In the genomic region with DNA sequence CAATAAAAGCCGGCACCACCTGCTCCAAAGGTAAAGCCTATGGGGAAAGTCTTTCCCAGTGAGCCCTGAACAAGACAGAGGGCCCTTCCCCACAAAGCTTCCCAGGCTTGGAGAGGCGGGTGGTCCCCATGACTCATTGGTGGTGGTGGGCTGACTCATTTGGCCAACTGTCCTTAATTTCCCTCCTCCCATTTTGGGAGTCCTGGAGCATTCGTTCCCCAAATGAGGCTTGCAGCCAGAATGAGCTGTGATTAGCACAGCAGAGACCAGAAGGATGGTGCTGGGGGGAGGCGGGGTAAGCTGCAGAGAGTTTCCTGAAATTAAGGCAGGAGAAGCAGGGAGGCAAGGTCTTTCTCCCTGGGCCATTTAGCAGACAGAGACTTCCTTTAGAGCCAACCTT, we compare ENCODE assay signal across 21 cellular contexts.
DNase-seq lines count a peak whose midpoint lies in the region; ATAC-seq and TF ChIP-seq lines count a peak whose summit lies in the region.
"Had no signal": no experiment of that assay in that cellular context is flagged by ENCODE, and none has a peak within 500 bp of the region (broad histone marks: within the 10 kb centered on the region; RNA-seq: fewer than 3 reads in every experiment).

No MANE protein-coding gene starts in this region.

- no peaks in the 10 kb centered on the region for H3K9me3 Mint-ChIP-seq in osteocyte (ENCODE audit: unreplicated experiment)
- H3K9me3 Mint-ChIP-seq: CD4-positive, CD25-positive, alpha-beta regulatory T cell; HFFc6 had no signal

- peaks cover 30% of the 10 kb centered on the region for H3K4me1 Mint-ChIP-seq in osteocyte (ENCODE audit: unreplicated experiment)
- H3K4me1 Mint-ChIP-seq: CD4-positive, CD25-positive, alpha-beta regulatory T cell had no signal

- peaks cover 61% of the 10 kb centered on the region for H3K4me1 ChIP-seq in SJSA1 (replicated peaks)
- H3K4me1 ChIP-seq: Peyer's patch had no signal

- H3K27me3 ChIP-seq in AG04450 (ENCODE audit: control insufficient read depth, insufficient read depth, low read length) (no peaks in the 10 kb centered on the region), SJSA1 (replicated peaks) (no peaks in the 10 kb centered on the region)
- H3K27me3 ChIP-seq: BE2C, Peyer's patch had no signal

- H3K27me3 Mint-ChIP-seq in osteocyte (ENCODE audit: unreplicated experiment): no peaks in the 10 kb centered on the region

- no peak overlapping the region for H3K4me3 Mint-ChIP-seq in osteocyte (ENCODE audit: unreplicated experiment)
- H3K4me3 Mint-ChIP-seq: CD4-positive, CD25-positive, alpha-beta regulatory T cell; HFFc6 had no signal

- H3K27ac ChIP-seq in AG04450 (ENCODE audit: low read depth, low read length) (peak overlapping the region; percentile 55), SJSA1 (peak overlapping the region; percentile 61)
- H3K27ac ChIP-seq: Peyer's patch, SK-N-MC had no signal

- H3K27ac Mint-ChIP-seq in osteocyte (ENCODE audit: unreplicated experiment): no peak overlapping the region
- H3K27ac Mint-ChIP-seq: CD4-positive, CD25-positive, alpha-beta regulatory T cell had no signal

- CTCF ChIA-PET in AG04450 (lab: Charles Lee): interaction anchor here (0.5 to 1.0 kb wide), 2 partner anchors 139 to 253 kb away, joined by 3 read pairs; no protein-coding TSS in a partner anchor

- no peak for DNase-seq in AG04450 (ENCODE audit: low read depth, low spot score)
- peak; percentile 65 for DNase-seq in HT1080 (ENCODE audit: low read depth)
- DNase-seq in SJSA1 (ENCODE audit: low read depth in 1 of 2, low spot score in 2 of 2): peak; percentile 62 to 74
- DNase-seq in cerebellum (ENCODE audit: low spot score): peak; percentile 61
- no peak for DNase-seq in osteocyte (ENCODE audit: extremely low spot score, unreplicated experiment)
- DNase-seq: BE2C; CD4-positive, CD25-positive, alpha-beta regulatory T cell; COR-L47; DMS153; HFFc6; MV-4-11; NCI-H1417; NCI-H1930; NCI-H446 treated with DMSO at 0.1 percent for 48 hours; NCI-H69; Peyer's patch had no signal

- no peaks in the 10 kb centered on the region for H3K9me3 ChIP-seq in AG04450 (ENCODE audit: control insufficient read depth, insufficient read depth, low read length)
- H3K9me3 ChIP-seq in SJSA1 (replicated peaks): no peaks in the 10 kb centered on the region
- H3K9me3 ChIP-seq: BE2C, Peyer's patch had no signal

- no peak for TF ChIP-seq CTCF in AG04450 (IDR thresholded peaks at IDR 0.05; ENCODE audit: low read depth, low read length)
- no peak for TF ChIP-seq CTCF in osteocyte (IDR thresholded peaks at IDR 0.05)

- ATAC-seq in HG02678 (IDR thresholded peaks at IDR 0.05; ENCODE audit: unreplicated experiment) (no peak), HG03280 (IDR thresholded peaks at IDR 0.05; ENCODE audit: unreplicated experiment) (no peak)
- ATAC-seq: K562, Right ventricle myocardium inferior had no signal

- H3K4me3 ChIP-seq in AG04450 (ENCODE audit: low read depth, low read length): no peak overlapping the region
- no peak overlapping the region for H3K4me3 ChIP-seq in SJSA1
- H3K4me3 ChIP-seq: K562, Peyer's patch, SK-N-MC had no signal

- POLR2A ChIA-PET in AG04450 (lab: Yijun Ruan, JAX): interaction anchor here (0.6 to 1.4 kb wide), 3 partner anchors 9 to 44 kb away, joined by 3 to 5 read pairs (median 5); no protein-coding TSS in a partner anchor

- H3K36me3 ChIP-seq in SJSA1: no peaks in the 10 kb centered on the region
- H3K36me3 ChIP-seq: BE2C, Peyer's patch had no signal

- no peaks in the 10 kb centered on the region for H3K36me3 Mint-ChIP-seq in osteocyte (ENCODE audit: unreplicated experiment)
- H3K36me3 Mint-ChIP-seq: CD4-positive, CD25-positive, alpha-beta regulatory T cell had no signal

Comparison
In these comparisons a context has a peak if more than half of its experiments do, and no peak if none do; other contexts are left out.
1. DNase-seq: peak in HT1080 (single experiment), SJSA1 (2 of 2) and cerebellum (single experiment); none in AG04450 (single experiment) and osteocyte (single experiment).